Comparison of ENCODE assay signal across 11 cellular contexts in the genomic region with DNA sequence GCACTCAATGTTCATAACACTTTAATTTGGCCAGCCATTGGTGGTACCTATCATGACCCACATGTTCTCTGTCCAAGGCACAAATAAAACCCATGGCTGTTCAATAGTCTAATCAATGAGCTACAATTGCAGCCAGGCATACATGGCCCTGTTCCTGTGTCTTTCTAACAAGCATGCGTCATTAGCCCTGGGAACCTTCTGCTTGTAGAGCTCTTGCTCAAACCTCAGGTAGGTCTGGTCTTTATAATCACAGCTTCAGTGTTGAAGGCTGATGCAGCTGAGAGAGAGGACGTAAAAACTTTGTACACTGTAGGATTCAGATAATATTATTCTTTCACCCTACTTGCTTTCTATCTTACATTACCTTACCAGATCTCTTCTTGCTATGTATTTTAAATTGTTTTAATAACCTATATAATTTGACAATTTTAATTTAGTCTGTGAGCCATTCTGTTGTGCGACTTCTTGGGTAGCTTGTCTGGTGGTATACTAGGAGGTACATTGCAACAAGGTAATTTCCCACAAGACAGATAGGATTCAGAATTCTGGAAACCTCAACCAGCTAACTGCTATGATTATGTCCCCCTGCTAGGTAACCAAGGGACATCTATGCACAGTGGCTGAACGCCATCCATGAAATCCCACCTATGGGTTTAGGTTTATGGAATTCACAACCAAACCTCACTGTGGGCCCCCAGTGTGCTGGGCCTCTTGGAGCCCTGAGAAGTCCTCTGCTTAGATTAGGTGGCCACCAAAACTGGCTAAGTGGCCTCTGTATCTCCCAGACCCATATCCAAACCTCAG. TPM values are rescaled to one million over a fixed set of nuclear protein-coding genes. Genes with fewer than 3 reads are reported as not detected.
DNase-seq lines count a peak whose midpoint lies in the region; ATAC-seq and TF ChIP-seq lines count a peak whose summit lies in the region.
"Had no signal": no experiment of that assay in that cellular context is flagged by ENCODE, and none has a peak within 500 bp of the region (broad histone marks: within the 10 kb centered on the region; RNA-seq: fewer than 3 reads in every experiment).

No MANE protein-coding gene starts in this region.

- intact Hi-C loops in activated CD8-positive, alpha-beta T cell treated with anti-CD3 and anti-CD28 coated beads for 36 hours (cut with micrococcal nuclease): loop anchor here (1.0 to 2.0 kb wide), 2 partner anchors 62 to 135 kb away; no protein-coding TSS in a partner anchor
- intact Hi-C loops in natural killer cell (cut with micrococcal nuclease): no loop called here

- H3K9me3 ChIP-seq in DOHH2 (ENCODE audit: control insufficient read depth, insufficient read depth, low read length): peaks cover 6% of the 10 kb centered on the region; the same call in 1 of the 2 replicates
- H3K9me3 ChIP-seq: colonic mucosa, thyroid gland had no signal

- H3K4me3 ChIP-seq in DOHH2 (ENCODE audit: low read length): peak overlapping the region; percentile 8; the same call in 1 of the 2 replicates
- H3K4me3 ChIP-seq: colonic mucosa, thyroid gland had no signal

- H3K79me2 ChIP-seq in DOHH2 (ENCODE audit: control insufficient read depth, low read length): no peaks in the 10 kb centered on the region

- H4K20me1 ChIP-seq in DOHH2 (ENCODE audit: control insufficient read depth, insufficient read depth, low read depth, low read length): no peaks in the 10 kb centered on the region

- H3K27ac Mint-ChIP-seq in activated CD8-positive, alpha-beta T cell treated with anti-CD3 and anti-CD28 coated beads for 36 hours: peak overlapping the region; percentile 89
- H3K27ac Mint-ChIP-seq in natural killer cell: peak overlapping the region; percentile 61 to 84

- H3K4me1 ChIP-seq in DOHH2 (ENCODE audit: control insufficient read depth, low read length): peaks cover 28% of the 10 kb centered on the region
- H3K4me1 ChIP-seq: colonic mucosa, thyroid gland had no signal

- no peaks in the 10 kb centered on the region for H3F3A ChIP-seq in DOHH2 (ENCODE audit: control insufficient read depth, insufficient read depth)

- H3K4me2 ChIP-seq in DOHH2 (ENCODE audit: low read length): peak overlapping the region; percentile 49

- POLR2A ChIA-PET in activated CD8-positive, alpha-beta T cell treated with anti-CD3 and anti-CD28 coated beads for 36 hours (lab: Charles Lee): interaction anchor here (0.7 to 2.8 kb wide), 24 partner anchors 14 to 164 kb away, joined by 3 to 19 read pairs (median 4); a partner anchor contains a TSS

- no peaks in the 10 kb centered on the region for H3K36me3 ChIP-seq in DOHH2 (ENCODE audit: control insufficient read depth, low read length)
- H3K36me3 ChIP-seq: colonic mucosa, thyroid gland had no signal

- no peaks in the 10 kb centered on the region for H3K9me2 ChIP-seq in DOHH2 (replicated peaks; ENCODE audit: control insufficient read depth, low read length)

- TF ChIP-seq CTCF in DOHH2 (IDR thresholded peaks at IDR 0.05; ENCODE audit: low read depth, low read length, poor library complexity, severe bottlenecking) (no peak), natural killer cell (IDR thresholded peaks at IDR 0.05) (no peak)
- no peak for TF ChIP-seq CTCF in activated CD8-positive, alpha-beta T cell treated with anti-CD3 and anti-CD28 coated beads for 36 hours (IDR thresholded peaks at IDR 0.05)

- H3K27ac ChIP-seq in DOHH2 (ENCODE audit: low read depth, low read length): no peak overlapping the region
- H3K27ac ChIP-seq: colonic mucosa, thyroid gland had no signal

- peaks cover 12% of the 10 kb centered on the region for H3K9me3 Mint-ChIP-seq in activated CD8-positive, alpha-beta T cell treated with anti-CD3 and anti-CD28 coated beads for 36 hours
- no peaks in the 10 kb centered on the region for H3K9me3 Mint-ChIP-seq in natural killer cell

- peaks cover 18% of the 10 kb centered on the region for H3K36me3 Mint-ChIP-seq in activated CD8-positive, alpha-beta T cell treated with anti-CD3 and anti-CD28 coated beads for 36 hours (ENCODE audit: low read depth)
- peaks cover 14% of the 10 kb centered on the region for H3K36me3 Mint-ChIP-seq in natural killer cell

- ATAC-seq in GM21717 (IDR thresholded peaks at IDR 0.05; ENCODE audit: unreplicated experiment) (peak; percentile 5), natural killer cell (peak in 2 of 3 donors; percentile 13 to 28), HG02798 (IDR thresholded peaks at IDR 0.05; ENCODE audit: poor library complexity, unreplicated experiment) (no peak), HG03175 (IDR thresholded peaks at IDR 0.05; ENCODE audit: unreplicated experiment) (no peak)
- ATAC-seq in activated CD8-positive, alpha-beta T cell treated with anti-CD3 and anti-CD28 coated beads for 36 hours: peak; percentile 45

- H3K4me3 Mint-ChIP-seq in activated CD8-positive, alpha-beta T cell treated with anti-CD3 and anti-CD28 coated beads for 36 hours: peak overlapping the region; percentile 14
- H3K4me3 Mint-ChIP-seq in natural killer cell: peak overlapping the region; percentile 9

- H3K27me3 Mint-ChIP-seq in activated CD8-positive, alpha-beta T cell treated with anti-CD3 and anti-CD28 coated beads for 36 hours: no peaks in the 10 kb centered on the region
- H3K27me3 Mint-ChIP-seq in natural killer cell (ENCODE audit: low read depth in 2 of 2): no peaks in the 10 kb centered on the region

- DNase-seq in activated CD8-positive, alpha-beta T cell treated with anti-CD3 and anti-CD28 coated beads for 36 hours: peak; percentile 33
- DNase-seq in natural killer cell: no peak
- no peak for DNase-seq in NCI-H510A (lab: John Stamatoyannopoulos, UW)
- DNase-seq in SW480 (ENCODE audit: low spot score): no peak
- DNase-seq: Right ventricle myocardium superior had no signal

- no peaks in the 10 kb centered on the region for H3K27me3 ChIP-seq in DOHH2 (ENCODE audit: control insufficient read depth, low read length)
- H3K27me3 ChIP-seq: colonic mucosa, thyroid gland had no signal

- CTCF ChIA-PET in activated CD8-positive, alpha-beta T cell treated with anti-CD3 and anti-CD28 coated beads for 36 hours (lab: Charles Lee): interaction anchor here (0.6 to 7.2 kb wide), 64 partner anchors 10 to 216 kb away, joined by 3 to 186 read pairs (median 8); a partner anchor contains a TSS

- H3K4me1 Mint-ChIP-seq in activated CD8-positive, alpha-beta T cell treated with anti-CD3 and anti-CD28 coated beads for 36 hours (ENCODE audit: low read depth): peaks cover 49% of the 10 kb centered on the region
- peaks cover 44 to 53% of the 10 kb centered on the region in 2 donors for H3K4me1 Mint-ChIP-seq in natural killer cell

RNA-seq across cellular contexts. Expression of a gene that starts 55.4 kb away (rescaled TPM):
- total RNA-seq in activated CD8-positive, alpha-beta T cell treated with anti-CD3 and anti-CD28 coated beads for 36 hours: 10 to 100 TPM; 88.3 to 96.3 TPM
- 100 to 1,000 TPM; 234 to 312 (median 299) TPM for total RNA-seq in natural killer cell

Comparison
In these comparisons a context has a peak if more than half of its experiments do, and no peak if none do; other contexts are left out.
1. ATAC-seq: peak in GM21717 (single experiment), activated CD8-positive, alpha-beta T cell treated with anti-CD3 and anti-CD28 coated beads for 36 hours (single experiment) and natural killer cell (2 of 3); none in HG02798 (single experiment) and HG03175 (single experiment).